16 cellular contexts compared by ENCODE assay signal in genomic region chr10:60903096-60903495, GRCh38. TPM values are rescaled to one million over a fixed set of nuclear protein-coding genes. Genes with fewer than 3 reads are reported as not detected.
DNase-seq lines count a peak whose midpoint lies in the region; ATAC-seq and TF ChIP-seq lines count a peak whose summit lies in the region.
"Had no signal": no experiment of that assay in that cellular context is flagged by ENCODE, and none has a peak within 500 bp of the region (broad histone marks: within the 10 kb centered on the region; RNA-seq: fewer than 3 reads in every experiment).

No MANE protein-coding gene starts in this region.

- no peak overlapping the region for H4K8ac ChIP-seq in trophoblast cell (ENCODE audit: low read depth, low read length)

- peaks cover 0 to 76% (median 30%) of the 10 kb centered on the region in 12 donors for H3K4me1 ChIP-seq in heart left ventricle
- H3K4me1 ChIP-seq in right cardiac atrium (ENCODE audit: control insufficient read depth, insufficient read depth, low read length), result peaks cover 4% of the 10 kb centered on the region
- no peaks in the 10 kb centered on the region for H3K4me1 ChIP-seq in trophoblast cell (ENCODE audit: control insufficient read depth in 1 of 2, insufficient read depth in 2 of 2, low read length in 2 of 2)
- H3K4me1 ChIP-seq: Caco-2 had no signal

- intact Hi-C loops in heart left ventricle (cut with DNase I), result loop anchor here in 2 of 10 donors (5.0 kb wide), 2 partner anchors 39 to 51 kb away; partner anchors contain the start of gene RHOBTB1 (in 1 of the 2)
- intact Hi-C loops in cardiac septum (cut with DNase I), result no loop called here
- intact Hi-C loops in right cardiac atrium (cut with DNase I), result loop anchor here in 1 of 4 donors (5.0 kb wide), 1 partner anchor 39 kb away; the partner anchor contains the start of gene RHOBTB1
- intact Hi-C loops in left ventricle myocardium superior (cut with micrococcal nuclease), result no loop called here

- H3K79me1 ChIP-seq in trophoblast cell (ENCODE audit: low read length), result no peaks in the 10 kb centered on the region

- WGBS in heart left ventricle, 4 donors, result 71 to 85% (median 83%) methylated on average over 3 of the region's 3 CpGs
- WGBS in right cardiac atrium, result 79% methylated on average over 3 of the region's 3 CpGs
- WGBS in trophoblast cell (ENCODE audit: extremely low coverage, insufficient coverage, insufficient read length), result no CpG with 5 or more reads among the region's 3 CpGs

- ATAC-seq in heart left ventricle, result no peak
- no peak for ATAC-seq in right cardiac atrium
- ATAC-seq in left ventricle myocardium superior, result no peak
- no peak for ATAC-seq in HG02763 (IDR thresholded peaks at IDR 0.05; ENCODE audit: unreplicated experiment)
- ATAC-seq in HG02938 (IDR thresholded peaks at IDR 0.05; ENCODE audit: unreplicated experiment), result no peak
- ATAC-seq: A549, GM23338 had no signal

- H2AFZ ChIP-seq in trophoblast cell (ENCODE audit: insufficient read depth, low read length, poor library complexity), result no peak overlapping the region
- H2AFZ ChIP-seq: GM23338 had no signal

- peak overlapping the region in 9 of 12 donors; percentile 1 to 86 (median 65) for H3K27ac ChIP-seq in heart left ventricle
- peak overlapping the region; percentile 11 for H3K27ac ChIP-seq in right cardiac atrium (ENCODE audit: low read length)
- H3K27ac ChIP-seq in trophoblast cell (ENCODE audit: low read depth, low read length), result no peak overlapping the region
- H3K27ac ChIP-seq: 22Rv1, A549, C4-2B had no signal

- H4K12ac ChIP-seq in trophoblast cell (ENCODE audit: low read depth, low read length), result no peak overlapping the region

- DNase-seq in heart left ventricle (no peak), cardiac septum (ENCODE audit: low spot score) (no peak), right cardiac atrium (no peak), left ventricle myocardium superior (no peak), trophoblast cell (peak; percentile 38 to 62), NCI-H1694 treated with DMSO at 0.1 percent for 48 hours (lab: John Stamatoyannopoulos, UW) (no peak)
- DNase-seq: AML-193; Caco-2; CD4-positive, alpha-beta T cell; HCEC 1CT had no signal

- H3K4me3 ChIP-seq in heart left ventricle (no peak overlapping the region), right cardiac atrium (ENCODE audit: low read length) (no peak overlapping the region), trophoblast cell (ENCODE audit: low read depth, low read length) (no peak overlapping the region)
- H3K4me3 ChIP-seq: A549, GM23338 had no signal

- H3K18ac ChIP-seq in trophoblast cell (ENCODE audit: low read length), result no peak overlapping the region

- peaks cover 0 to 5% (median 0%) of the 10 kb centered on the region in 9 donors for H3K36me3 ChIP-seq in heart left ventricle
- H3K36me3 ChIP-seq in trophoblast cell (ENCODE audit: control insufficient read depth in 1 of 2, insufficient read depth in 2 of 2, low read length in 2 of 2), result peaks cover 3 to 9% of the 10 kb centered on the region in 2 experiments

- H3K4me2 ChIP-seq in trophoblast cell (ENCODE audit: low read length), result no peak overlapping the region
- H3K4me2 ChIP-seq: A549, GM23338 had no signal

- H3K9ac ChIP-seq in trophoblast cell (ENCODE audit: low read length), result no peak overlapping the region

- H2AK5ac ChIP-seq in trophoblast cell (ENCODE audit: low read length), result no peak overlapping the region

- H3K79me2 ChIP-seq in trophoblast cell (ENCODE audit: control insufficient read depth, insufficient read depth, low read length, poor library complexity), result no peaks in the 10 kb centered on the region

- no peak for TF ChIP-seq POLR2A in heart left ventricle (IDR thresholded peaks at IDR 0.05)

- no peak for TF ChIP-seq CTCF in heart left ventricle (IDR thresholded peaks at IDR 0.05)

- no peak overlapping the region for H3K4ac ChIP-seq in trophoblast cell (ENCODE audit: low read depth, low read length)

- no peak overlapping the region for H3K23ac ChIP-seq in trophoblast cell (ENCODE audit: low read length)

- H3K27me3 ChIP-seq in heart left ventricle, result no peaks in the 10 kb centered on the region
- H3K27me3 ChIP-seq in right cardiac atrium (ENCODE audit: control insufficient read depth, insufficient read depth), result no peaks in the 10 kb centered on the region
- H3K27me3 ChIP-seq in trophoblast cell (ENCODE audit: insufficient read depth, low read length), result no peaks in the 10 kb centered on the region

- H2BK120ac ChIP-seq in trophoblast cell (ENCODE audit: insufficient read depth, low read length, poor library complexity), result no peak overlapping the region

- H3K9me3 ChIP-seq in heart left ventricle (no peaks in the 10 kb centered on the region), right cardiac atrium (ENCODE audit: control insufficient read depth, low read length) (no peaks in the 10 kb centered on the region), trophoblast cell (ENCODE audit: insufficient read depth, low read depth, low read length) (peaks cover 3% of the 10 kb centered on the region)
- H3K9me3 ChIP-seq: Caco-2 had no signal

- no peak overlapping the region for H2BK12ac ChIP-seq in trophoblast cell (ENCODE audit: low read length)

- no peak overlapping the region for H2BK5ac ChIP-seq in trophoblast cell (ENCODE audit: low read depth, low read length, poor library complexity)

- no peak overlapping the region for H4K91ac ChIP-seq in trophoblast cell (ENCODE audit: low read depth, low read length)

- H3K14ac ChIP-seq in trophoblast cell (ENCODE audit: low read length), result no peak overlapping the region

RNA-seq across cellular contexts. Expression of gene RHOBTB1, which starts 40.9 kb away (rescaled TPM):
- total RNA-seq in heart left ventricle (10 to 100 TPM in 8 of 9 donors, 1 to 10 TPM in 1; 9.6 to 41.3 (median 16.0) TPM), cardiac septum (16.3 TPM), right cardiac atrium (10 to 100 TPM in 2 of 4 donors, 1 to 10 TPM in 2; 9.3 to 13.8 (median 11.0) TPM), left ventricle myocardium superior (13.5 TPM)
- polyA plus RNA-seq in heart left ventricle (1 to 10 TPM; 6.4 to 7.5 TPM), right cardiac atrium (5.8 TPM)
- polyA plus RNA-seq in trophoblast cell (2013), result 133 and 142 TPM in 2 replicates
- total RNA-seq: CD4-positive, alpha-beta T cell had no signal

Comparison
In these comparisons a context has a peak if more than half of its experiments do, and no peak if none do; other contexts are left out.
1. DNase-seq: peak in trophoblast cell (2 of 2); none in heart left ventricle (0 of 5), cardiac septum (single experiment), right cardiac atrium (0 of 3), left ventricle myocardium superior (single experiment) and NCI-H1694 treated with DMSO at 0.1 percent for 48 hours (single experiment).